In genomic region chr5:157689942-157690689, GRCh38 we compare ENCODE assay signal across 14 cellular contexts. TPM values are rescaled to one million over a fixed set of nuclear protein-coding genes. Genes with fewer than 3 reads are reported as not detected.
A peak's percentile ranks its signal among the peaks of the same experiment; 100 is the strongest.
DNase-seq lines count a peak whose midpoint lies in the region; ATAC-seq and TF ChIP-seq lines count a peak whose summit lies in the region.
"Had no signal": no experiment of that assay in that cellular context is flagged by ENCODE, and none has a peak within 500 bp of the region (broad histone marks: within the 10 kb centered on the region; RNA-seq: fewer than 3 reads in every experiment).

No MANE protein-coding gene starts in this region.

- peak overlapping the region; percentile 22; the same call in 1 of the 2 replicates for H3K4me3 ChIP-seq in AG10803 (ENCODE audit: low read length)
- H3K4me3 ChIP-seq: colonic mucosa had no signal

- DNase-seq in AG10803 (ENCODE audit: low read depth) (peak; percentile 5), left lobe of liver (ENCODE audit: low spot score) (peak; percentile 10), SW 1271 (lab: John Stamatoyannopoulos, UW) (no peak), pons (ENCODE audit: low spot score) (no peak), T-helper 9 cell (no peak), NCI-H2227 (lab: John Stamatoyannopoulos, UW; ENCODE audit: unreplicated experiment) (no peak)
- peak; percentile 36 for DNase-seq in activated naive CD4-positive, alpha-beta T cell treated with anti-CD3 and anti-CD28 coated beads for 36 hours
- DNase-seq: C1 segment of cervical spinal cord, colonic mucosa, GOT3, NCI-H1694 had no signal

- intact Hi-C loops in activated naive CD4-positive, alpha-beta T cell treated with anti-CD3 and anti-CD28 coated beads for 36 hours (cut with micrococcal nuclease) = no loop called here

- H3K27me3 Mint-ChIP-seq in activated naive CD4-positive, alpha-beta T cell treated with anti-CD3 and anti-CD28 coated beads for 36 hours (ENCODE audit: low read depth) = peaks cover 10% of the 10 kb centered on the region

- H3K36me3 Mint-ChIP-seq in activated naive CD4-positive, alpha-beta T cell treated with anti-CD3 and anti-CD28 coated beads for 36 hours (ENCODE audit: low read depth) = no peaks in the 10 kb centered on the region

- peak; percentile 21; the same call in 1 of the 2 replicates for TF ChIP-seq CTCF in AG10803 (conservative IDR thresholded peaks at IDR 0.05; ENCODE audit: low read length)

- no peak overlapping the region for H3K27ac Mint-ChIP-seq in activated naive CD4-positive, alpha-beta T cell treated with anti-CD3 and anti-CD28 coated beads for 36 hours

- ATAC-seq in HG02610 (IDR thresholded peaks at IDR 0.05; ENCODE audit: unreplicated experiment) = peak; percentile 69
- ATAC-seq in left lobe of liver = no peak

- no peaks in the 10 kb centered on the region for H3K4me1 Mint-ChIP-seq in activated naive CD4-positive, alpha-beta T cell treated with anti-CD3 and anti-CD28 coated beads for 36 hours (ENCODE audit: low read depth)
- H3K4me1 Mint-ChIP-seq: neural crest cell had no signal

- no peak overlapping the region for H3K4me3 Mint-ChIP-seq in activated naive CD4-positive, alpha-beta T cell treated with anti-CD3 and anti-CD28 coated beads for 36 hours
- H3K4me3 Mint-ChIP-seq: neural crest cell had no signal

- H3K9me3 Mint-ChIP-seq in activated naive CD4-positive, alpha-beta T cell treated with anti-CD3 and anti-CD28 coated beads for 36 hours = peaks cover 6% of the 10 kb centered on the region

- CTCF ChIA-PET in activated naive CD4-positive, alpha-beta T cell treated with anti-CD3 and anti-CD28 coated beads for 36 hours (lab: Charles Lee) = interaction anchor here (0.7 to 2.2 kb wide), 4 partner anchors 20 to 412 kb away, joined by 3 to 8 read pairs (median 4); partner anchors contain the start of gene LSM11

RNA-seq across cellular contexts. Expression of gene C5orf52, which starts 18.8 kb away (rescaled TPM):
- not detected for total RNA-seq in activated naive CD4-positive, alpha-beta T cell treated with anti-CD3 and anti-CD28 coated beads for 36 hours
- not detected for total RNA-seq in left lobe of liver
- total RNA-seq: activated CD8-positive, alpha-beta memory T cell treated with anti-CD3 and anti-CD28 coated beads for 36 hours; neural crest cell had no signal

RNA-seq across cellular contexts. Expression of gene SOX30, which starts 37.9 kb away (rescaled TPM):
- under 1 TPM; 0.36 to 0.57 TPM for total RNA-seq in activated naive CD4-positive, alpha-beta T cell treated with anti-CD3 and anti-CD28 coated beads for 36 hours
- not detected for total RNA-seq in left lobe of liver
- total RNA-seq: neural crest cell had no signal

RNA-seq across cellular contexts. Expression of gene THG1L, which starts 41.1 kb away (rescaled TPM):
- total RNA-seq in activated naive CD4-positive, alpha-beta T cell treated with anti-CD3 and anti-CD28 coated beads for 36 hours = 10 to 100 TPM; 28.1 to 30.2 TPM
- total RNA-seq in left lobe of liver = 4.1 TPM

RNA-seq across cellular contexts. Expression of gene LSM11, which starts 53.4 kb away (rescaled TPM):
- 1 to 10 TPM; 8.2 to 8.8 TPM for total RNA-seq in activated naive CD4-positive, alpha-beta T cell treated with anti-CD3 and anti-CD28 coated beads for 36 hours
- 0.86 TPM for total RNA-seq in left lobe of liver

Comparison
In these comparisons a context has a peak if more than half of its experiments do, and no peak if none do; other contexts are left out.
1. DNase-seq: peak in AG10803 (single experiment), activated naive CD4-positive, alpha-beta T cell treated with anti-CD3 and anti-CD28 coated beads for 36 hours (single experiment) and left lobe of liver (single experiment); none in SW 1271 (0 of 2), pons (single experiment), T-helper 9 cell (single experiment) and NCI-H2227 (single experiment).